In genomic region chr7:528451-528850, GRCh38 we compare ENCODE assay signal across 6 cellular contexts.
"Had no signal": no experiment of that assay in that cellular context is flagged by ENCODE, and none has a peak within 500 bp of the region (broad histone marks: within the 10 kb centered on the region; RNA-seq: fewer than 3 reads in every experiment).

No MANE protein-coding gene starts in this region.

- H3K4me3 ChIP-seq: GM23338 had no signal

- H3K4me2 ChIP-seq: GM23338, KMS-11 had no signal

- ATAC-seq: GM23338 had no signal

- H3K27ac ChIP-seq: KMS-11 had no signal

- H3K9ac ChIP-seq: KMS-11 had no signal

- DNase-seq: H9, HCEC 1CT, IMR-90, KBM-7 had no signal

- H2AFZ ChIP-seq: GM23338 had no signal
